1 cellular context compared by ENCODE assay signal in the genomic region with DNA sequence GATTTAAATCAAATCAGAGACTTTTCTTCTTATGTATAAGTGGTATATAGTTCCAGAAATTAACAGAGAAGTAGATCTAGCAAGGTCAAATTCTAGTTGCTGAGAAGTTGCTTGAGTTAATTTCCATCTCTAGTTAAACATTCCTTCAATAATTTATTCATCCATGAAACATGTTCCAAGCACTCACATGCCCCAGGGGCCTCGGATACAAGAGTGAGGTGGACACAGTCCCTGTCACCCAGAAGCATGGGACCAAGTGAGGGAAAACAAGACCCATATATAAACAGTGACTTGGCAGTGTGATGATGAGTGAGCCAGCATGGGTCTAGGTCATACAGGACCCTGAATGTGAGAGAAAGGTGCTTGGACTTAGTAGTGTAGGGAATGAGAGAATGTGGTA.
TF ChIP-seq lines count a peak whose summit lies in the region.

No MANE protein-coding gene starts in this region.

TF ChIP-seq in IMR-90, 13 proteins besides CTCF, POLR2A, EP300 and RAD21 (continued from another document):
- TF ChIP-seq FOS (IDR thresholded peaks at IDR 0.05; ENCODE audit: low read depth, low read length) (no peak), MAZ (IDR thresholded peaks at IDR 0.05; ENCODE audit: borderline replicate concordance, low read depth, low read length) (no peak), MXI1 (IDR thresholded peaks at IDR 0.05; ENCODE audit: borderline replicate concordance, low read depth, low read length) (no peak), USF2 (IDR thresholded peaks at IDR 0.05; ENCODE audit: low read depth, low read length) (no peak), SMC3 (IDR thresholded peaks at IDR 0.05; ENCODE audit: low read depth, low read length) (no peak), MAFK (IDR thresholded peaks at IDR 0.05; ENCODE audit: low read depth, low read length) (no peak), RCOR1 (IDR thresholded peaks at IDR 0.05; ENCODE audit: insufficient replicate concordance, low read length) (no peak), ELK1 (IDR thresholded peaks at IDR 0.05; ENCODE audit: borderline replicate concordance, low read depth, low read length) (no peak), BHLHE40 (IDR thresholded peaks at IDR 0.05; ENCODE audit: low read depth, low read length) (no peak), RFX5 (IDR thresholded peaks at IDR 0.05; ENCODE audit: low read depth, low read length) (no peak)
TF ChIP-seq in IMR-90: peak in this region for 0.
